In the genomic region with DNA sequence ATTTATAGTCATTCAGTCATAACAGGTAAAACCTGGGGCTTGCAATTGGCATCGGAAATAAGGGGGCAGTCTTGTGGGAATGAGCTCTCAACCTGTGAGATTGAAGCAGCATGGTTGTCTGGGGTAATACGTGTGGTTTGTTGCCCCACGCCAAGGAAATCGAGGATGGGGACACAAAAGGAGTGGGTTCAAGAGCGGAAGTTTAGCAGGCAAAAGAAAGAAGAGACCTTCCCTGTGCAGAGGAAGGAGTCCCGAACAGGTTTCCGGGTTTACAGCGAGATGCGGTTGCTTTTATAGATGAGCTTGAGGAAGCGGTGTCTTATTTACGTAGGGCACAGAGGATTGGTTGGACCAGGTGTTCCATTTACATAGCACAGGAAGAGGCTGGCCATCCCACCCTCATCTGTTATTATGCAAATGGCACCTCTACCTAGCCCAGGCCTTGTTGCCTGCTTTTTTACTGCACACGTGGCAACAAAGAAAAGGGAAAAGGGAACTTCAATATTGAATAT, we compare ENCODE assay signal across 8 cellular contexts. TPM values are rescaled to one million over a fixed set of nuclear protein-coding genes. Genes with fewer than 3 reads are reported as not detected.
DNase-seq lines count a peak whose midpoint lies in the region; ATAC-seq and TF ChIP-seq lines count a peak whose summit lies in the region.

No MANE protein-coding gene starts in this region.

- peaks cover 10% of the 10 kb centered on the region for H3K9me3 Mint-ChIP-seq in activated B cell treated with CpG ODN at 0.5 μM for 24 hours
- peaks cover 0 to 11% (median 6%) of the 10 kb centered on the region in 9 donors for H3K9me3 Mint-ChIP-seq in naive thymus-derived CD8-positive, alpha-beta T cell

- H3K27ac Mint-ChIP-seq in activated B cell treated with CpG ODN at 0.5 μM for 24 hours = peak overlapping the region; percentile 93
- peak overlapping the region; percentile 86 to 99 (median 94) for H3K27ac Mint-ChIP-seq in naive thymus-derived CD8-positive, alpha-beta T cell

- peak overlapping the region; percentile 64 for H3K27ac ChIP-seq in effector memory CD4-positive, alpha-beta T cell (ENCODE audit: insufficient read depth, low read length, poor library complexity, severe bottlenecking)

- H3K27me3 Mint-ChIP-seq in activated B cell treated with CpG ODN at 0.5 μM for 24 hours = no peaks in the 10 kb centered on the region
- peaks cover 0 to 3% (median 0%) of the 10 kb centered on the region in 5 donors for H3K27me3 Mint-ChIP-seq in naive thymus-derived CD8-positive, alpha-beta T cell

- POLR2A ChIA-PET in activated B cell treated with CpG ODN at 0.5 μM for 24 hours (lab: Charles Lee) = interaction anchor here (0.6 to 4.4 kb wide), 30 partner anchors 9 to 591 kb away, joined by 3 to 102 read pairs (median 8); a partner anchor contains a TSS
- POLR2A ChIA-PET in naive thymus-derived CD8-positive, alpha-beta T cell (lab: Charles Lee) = interaction anchor here (0.6 to 5.3 kb wide), 45 partner anchors 9 to 591 kb away, joined by 3 to 75 read pairs (median 6); a partner anchor contains a TSS

- peaks cover 1% of the 10 kb centered on the region for H3K36me3 ChIP-seq in effector memory CD4-positive, alpha-beta T cell (ENCODE audit: control insufficient read depth, insufficient read depth, low read length)

- CTCF ChIA-PET in activated B cell treated with CpG ODN at 0.5 μM for 24 hours (lab: Charles Lee) = interaction anchor here (0.8 to 5.0 kb wide), 27 partner anchors 9 to 245 kb away, joined by 3 to 149 read pairs (median 10); a partner anchor contains a TSS

- peaks cover 10% of the 10 kb centered on the region for H3K36me3 Mint-ChIP-seq in activated B cell treated with CpG ODN at 0.5 μM for 24 hours (ENCODE audit: low read depth)
- peaks cover 1 to 6% (median 2%) of the 10 kb centered on the region in 3 donors for H3K36me3 Mint-ChIP-seq in naive thymus-derived CD8-positive, alpha-beta T cell

- H3K4me3 ChIP-seq in effector memory CD4-positive, alpha-beta T cell (ENCODE audit: insufficient read depth, low read depth, low read length, poor library complexity, severe bottlenecking) = peak overlapping the region; percentile 40

- no peaks in the 10 kb centered on the region for H3K27me3 ChIP-seq in effector memory CD4-positive, alpha-beta T cell (replicated peaks; ENCODE audit: control insufficient read depth, insufficient read depth, low read length, poor library complexity, severe bottlenecking)

- DNase-seq in NCI-H187 treated with DMSO at 0.1 percent for 48 hours (lab: John Stamatoyannopoulos, UW) (peak; percentile 90), activated B cell treated with CpG ODN at 0.5 μM for 24 hours (peak; percentile 29), NCI-H2081 treated with DMSO at 0.1 percent for 48 hours (lab: John Stamatoyannopoulos, UW) (no peak), HT-29 (ENCODE audit: low spot score) (no peak)
- DNase-seq in effector memory CD4-positive, alpha-beta T cell = peak; percentile 56 to 73 (median 67)
- peak; percentile 50 to 90 (median 80) for DNase-seq in naive thymus-derived CD8-positive, alpha-beta T cell

- H3K9me3 ChIP-seq in effector memory CD4-positive, alpha-beta T cell (ENCODE audit: control insufficient read depth, low read length) = peaks cover 6% of the 10 kb centered on the region

- H3K4me3 Mint-ChIP-seq in activated B cell treated with CpG ODN at 0.5 μM for 24 hours = peak overlapping the region; percentile 78
- peak overlapping the region; percentile 72 to 92 (median 90) for H3K4me3 Mint-ChIP-seq in naive thymus-derived CD8-positive, alpha-beta T cell

- peaks cover 3% of the 10 kb centered on the region for H3K4me1 ChIP-seq in effector memory CD4-positive, alpha-beta T cell (ENCODE audit: control insufficient read depth, insufficient read depth, low read length, poor library complexity, severe bottlenecking)

- intact Hi-C loops in activated B cell treated with CpG ODN at 0.5 μM for 24 hours (cut with micrococcal nuclease) = loop anchor here (5.0 kb wide), 1 partner anchor 180 kb away; a partner anchor contains a TSS

- no peak for TF ChIP-seq CTCF in activated B cell treated with CpG ODN at 0.5 μM for 24 hours (IDR thresholded peaks at IDR 0.05)

- ATAC-seq in GM18517 (IDR thresholded peaks at IDR 0.05; ENCODE audit: unreplicated experiment) = peak; percentile 47
- ATAC-seq in activated B cell treated with CpG ODN at 0.5 μM for 24 hours (ENCODE audit: low read depth) = peak; percentile 45
- ATAC-seq in naive thymus-derived CD8-positive, alpha-beta T cell = peak; percentile 79 to 85
- no peak for ATAC-seq in HG03175 (IDR thresholded peaks at IDR 0.05; ENCODE audit: unreplicated experiment)

- peaks cover 41% of the 10 kb centered on the region for H3K4me1 Mint-ChIP-seq in activated B cell treated with CpG ODN at 0.5 μM for 24 hours
- H3K4me1 Mint-ChIP-seq in naive thymus-derived CD8-positive, alpha-beta T cell = peaks cover 10 to 44% (median 20%) of the 10 kb centered on the region in 4 donors

RNA-seq across cellular contexts. Expression of a gene that starts 37.3 kb away (rescaled TPM):
- 33.9 and 34.5 TPM in 2 replicates for total RNA-seq in activated B cell treated with CpG ODN at 0.5 μM for 24 hours
- 10 to 100 TPM; 50.1 to 53.7 TPM for total RNA-seq in naive thymus-derived CD8-positive, alpha-beta T cell
- 10 to 100 TPM; 48.7 to 69.0 (median 51.8) TPM for polyA plus RNA-seq in naive thymus-derived CD8-positive, alpha-beta T cell
- 1.6 and 6.8 TPM in 2 replicates for total RNA-seq in HT-29 (2014; rRNA removed; shearing (Covaris generic))

RNA-seq across cellular contexts. Expression of a gene that starts 41.1 kb away (rescaled TPM):
- total RNA-seq in activated B cell treated with CpG ODN at 0.5 μM for 24 hours = 66.8 and 71.1 TPM in 2 replicates
- total RNA-seq in naive thymus-derived CD8-positive, alpha-beta T cell = 10 to 100 TPM; 24.4 to 27.8 TPM
- polyA plus RNA-seq in naive thymus-derived CD8-positive, alpha-beta T cell = 10 to 100 TPM; 11.3 to 30.9 (median 23.0) TPM
- 28.1 and 30.2 TPM in 2 replicates for total RNA-seq in HT-29 (2014; rRNA removed; shearing (Covaris generic))

Comparison
In these comparisons a context has a peak if more than half of its experiments do, and no peak if none do; other contexts are left out.
1. DNase-seq: peak in NCI-H187 treated with DMSO at 0.1 percent for 48 hours (single experiment), activated B cell treated with CpG ODN at 0.5 μM for 24 hours (single experiment), effector memory CD4-positive, alpha-beta T cell (3 of 3) and naive thymus-derived CD8-positive, alpha-beta T cell (10 of 10); none in NCI-H2081 treated with DMSO at 0.1 percent for 48 hours (single experiment) and HT-29 (single experiment).